ENCODE assay signal across 8 cellular contexts in genomic region chr1:236608930-236609726, GRCh38. TPM values are rescaled to one million over a fixed set of nuclear protein-coding genes. Genes with fewer than 3 reads are reported as not detected.
A peak's percentile ranks its signal among the peaks of the same experiment; 100 is the strongest.
DNase-seq lines count a peak whose midpoint lies in the region; ATAC-seq and TF ChIP-seq lines count a peak whose summit lies in the region.
"Had no signal": no experiment of that assay in that cellular context is flagged by ENCODE, and none has a peak within 500 bp of the region (broad histone marks: within the 10 kb centered on the region; RNA-seq: fewer than 3 reads in every experiment).

No MANE protein-coding gene starts in this region.

- WGBS in esophagus squamous epithelium, 2 donors, result 6 to 11% methylated on average over 5 of the region's 5 CpGs

- H3K4me3 ChIP-seq in esophagus squamous epithelium (no peak overlapping the region), neural progenitor cell (no peak overlapping the region)

- peaks cover 14% of the 10 kb centered on the region for H3F3A ChIP-seq in neural progenitor cell (ENCODE audit: low read depth)

- peaks cover 4% of the 10 kb centered on the region for H3K4me1 Mint-ChIP-seq in neural progenitor cell

- no peaks in the 10 kb centered on the region for H3K27me3 Mint-ChIP-seq in neural progenitor cell (ENCODE audit: insufficient read depth, low read depth)

- peaks cover 1% of the 10 kb centered on the region for H3K79me2 ChIP-seq in neural progenitor cell (ENCODE audit: low read depth)

- no peak for ATAC-seq in HG02885 (IDR thresholded peaks at IDR 0.05; ENCODE audit: poor library complexity, unreplicated experiment)

- no peak overlapping the region for H3K4me3 Mint-ChIP-seq in neural progenitor cell
- H3K4me3 Mint-ChIP-seq: activated naive CD4-positive, alpha-beta T cell treated with anti-CD3 and anti-CD28 coated beads, Interleukin-2, amount 50 U/mL, for 24 hours had no signal

- H3K4me1 ChIP-seq in esophagus squamous epithelium, result peaks cover 0 to 5% (median 3%) of the 10 kb centered on the region in 3 donors
- no peaks in the 10 kb centered on the region for H3K4me1 ChIP-seq in neural progenitor cell

- H3K36me3 ChIP-seq in esophagus squamous epithelium, result no peaks in the 10 kb centered on the region
- H3K36me3 ChIP-seq in neural progenitor cell, result no peaks in the 10 kb centered on the region

- no peak overlapping the region for H3K4me2 ChIP-seq in neural progenitor cell

- peaks cover 0 to 41% (median 0%) of the 10 kb centered on the region in 4 donors for H3K27me3 ChIP-seq in esophagus squamous epithelium
- H3K27me3 ChIP-seq in neural progenitor cell, result no peaks in the 10 kb centered on the region

- H4K20me1 ChIP-seq in neural progenitor cell (ENCODE audit: low read depth), result no peaks in the 10 kb centered on the region

- no peak overlapping the region for H3K27ac Mint-ChIP-seq in neural progenitor cell
- H3K27ac Mint-ChIP-seq: activated naive CD4-positive, alpha-beta T cell treated with anti-CD3 and anti-CD28 coated beads, Interleukin-2, amount 50 U/mL, for 24 hours had no signal

- H3K9me3 ChIP-seq in esophagus squamous epithelium (no peaks in the 10 kb centered on the region), neural progenitor cell (ENCODE audit: low read depth) (no peaks in the 10 kb centered on the region)

- peak in 5 of 6 experiments; percentile 24 to 54 (median 49) for TF ChIP-seq CTCF in esophagus squamous epithelium (IDR thresholded peaks at IDR 0.05)
- TF ChIP-seq CTCF in neural progenitor cell (IDR thresholded peaks at IDR 0.05), result peak; percentile 77

- peak overlapping the region; percentile 63 for H2AFZ ChIP-seq in neural progenitor cell (replicated peaks)

- H3K27ac ChIP-seq in esophagus squamous epithelium, result no peak overlapping the region
- no peak overlapping the region for H3K27ac ChIP-seq in neural progenitor cell

- no peak overlapping the region for H3K9ac ChIP-seq in neural progenitor cell

- H3K36me3 Mint-ChIP-seq in neural progenitor cell, result no peaks in the 10 kb centered on the region
- H3K36me3 Mint-ChIP-seq: activated naive CD4-positive, alpha-beta T cell treated with anti-CD3 and anti-CD28 coated beads, Interleukin-2, amount 50 U/mL, for 24 hours had no signal

- intact Hi-C loops in esophagus squamous epithelium (cut with DNase I), result no loop called here

- DNase-seq in EL, result peak; percentile 68
- DNase-seq in HuH-7.5 (ENCODE audit: low spot score), result peak; percentile 24
- peak; percentile 36 for DNase-seq in RPMI8226
- DNase-seq in esophagus squamous epithelium (lab: John Stamatoyannopoulos, UW), result no peak
- DNase-seq in neural progenitor cell (ENCODE audit: low spot score), result peak; percentile 72
- no peak for DNase-seq in middle frontal gyrus (ENCODE audit: extremely low spot score, low spot score)

- TF ChIP-seq POLR2A in esophagus squamous epithelium (IDR thresholded peaks at IDR 0.05), result no peak

- H3K9me3 Mint-ChIP-seq in neural progenitor cell, result no peaks in the 10 kb centered on the region
- H3K9me3 Mint-ChIP-seq: activated naive CD4-positive, alpha-beta T cell treated with anti-CD3 and anti-CD28 coated beads, Interleukin-2, amount 50 U/mL, for 24 hours had no signal

RNA-seq across cellular contexts. Expression of gene HEATR1, which starts 4.8 kb away (rescaled TPM):
- total RNA-seq in esophagus squamous epithelium (10 to 100 TPM; 12.4 to 38.9 (median 23.9) TPM), neural progenitor cell (ENCODE audit: low replicate concordance) (45.2 and 54.9 TPM in 2 replicates)

Comparison
In these comparisons a context has a peak if more than half of its experiments do, and no peak if none do; other contexts are left out.
1. DNase-seq: peak in EL (single experiment), HuH-7.5 (single experiment), RPMI8226 (single experiment) and neural progenitor cell (single experiment); none in esophagus squamous epithelium (single experiment) and middle frontal gyrus (single experiment).